1 cellular context compared by ENCODE assay signal in genomic region chr1:214466759-214467585, GRCh38.
TF ChIP-seq lines count a peak whose summit lies in the region.

No MANE protein-coding gene starts in this region.

TF ChIP-seq in IMR-90, 13 proteins besides CTCF, POLR2A, EP300 and RAD21:
- TF ChIP-seq USF2 (IDR thresholded peaks at IDR 0.05; ENCODE audit: low read depth, low read length) (no peak), MXI1 (IDR thresholded peaks at IDR 0.05; ENCODE audit: borderline replicate concordance, low read depth, low read length) (no peak), RFX5 (IDR thresholded peaks at IDR 0.05; ENCODE audit: low read depth, low read length) (no peak), RCOR1 (IDR thresholded peaks at IDR 0.05; ENCODE audit: insufficient replicate concordance, low read length) (no peak), SMC3 (IDR thresholded peaks at IDR 0.05; ENCODE audit: low read depth, low read length) (no peak), MAFK (IDR thresholded peaks at IDR 0.05; ENCODE audit: low read depth, low read length) (no peak), NFE2L2 (IDR thresholded peaks at IDR 0.05; ENCODE audit: low read depth, low read length) (no peak)
- TF ChIP-seq, protein P1, sequence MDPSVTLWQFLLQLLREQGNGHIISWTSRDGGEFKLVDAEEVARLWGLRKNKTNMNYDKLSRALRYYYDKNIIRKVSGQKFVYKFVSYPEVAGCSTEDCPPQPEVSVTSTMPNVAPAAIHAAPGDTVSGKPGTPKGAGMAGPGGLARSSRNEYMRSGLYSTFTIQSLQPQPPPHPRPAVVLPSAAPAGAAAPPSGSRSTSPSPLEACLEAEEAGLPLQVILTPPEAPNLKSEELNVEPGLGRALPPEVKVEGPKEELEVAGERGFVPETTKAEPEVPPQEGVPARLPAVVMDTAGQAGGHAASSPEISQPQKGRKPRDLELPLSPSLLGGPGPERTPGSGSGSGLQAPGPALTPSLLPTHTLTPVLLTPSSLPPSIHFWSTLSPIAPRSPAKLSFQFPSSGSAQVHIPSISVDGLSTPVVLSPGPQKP (IDR thresholded peaks at IDR 0.05; ENCODE audit: borderline replicate concordance, low read depth, low read length): no peak
TF ChIP-seq in IMR-90: peak in this region for 0.
